1 cellular context compared by ENCODE assay signal in genomic region chr6:47245745-47246371, GRCh38.
TF ChIP-seq lines count a peak whose summit lies in the region.

No MANE protein-coding gene starts in this region.

TF ChIP-seq in SK-N-SH treated with all-trans-retinoic acid at 6 μM for 48 hours, 23 proteins besides CTCF, POLR2A, EP300 and RAD21 (continued from another document):
- TF ChIP-seq CREB5 (CRISPR knock-in tag; IDR thresholded peaks at IDR 0.05; ENCODE audit: low read depth) = no peak
- no peak for TF ChIP-seq OSR1 (CRISPR knock-in tag; IDR thresholded peaks at IDR 0.05)
